In genomic region chr12:43758247-43758727, GRCh38 we compare ENCODE assay signal across 8 cellular contexts. TPM values are rescaled to one million over a fixed set of nuclear protein-coding genes. Genes with fewer than 3 reads are reported as not detected.
DNase-seq lines count a peak whose midpoint lies in the region; ATAC-seq and TF ChIP-seq lines count a peak whose summit lies in the region.

No MANE protein-coding gene starts in this region.

- peak overlapping the region; percentile 99 for H3K27ac Mint-ChIP-seq in activated CD4-positive, alpha-beta T cell treated with anti-CD3 and anti-CD28 coated beads for 36 hours
- peak overlapping the region; percentile 99 for H3K27ac Mint-ChIP-seq in effector memory CD8-positive, alpha-beta T cell

- POLR2A ChIA-PET in activated CD4-positive, alpha-beta T cell treated with anti-CD3 and anti-CD28 coated beads for 36 hours (lab: Charles Lee) = interaction anchor here (1.6 kb wide), 1 partner anchor 48 kb away, joined by 7 read pairs; the partner anchor contains the start of gene TWF1

- peaks cover 68% of the 10 kb centered on the region for H3K4me1 Mint-ChIP-seq in activated CD4-positive, alpha-beta T cell treated with anti-CD3 and anti-CD28 coated beads for 36 hours
- H3K4me1 Mint-ChIP-seq in effector memory CD8-positive, alpha-beta T cell (ENCODE audit: low read depth in 2 of 2) = peaks cover 38 to 60% of the 10 kb centered on the region in 2 donors

- DNase-seq in activated CD4-positive, alpha-beta T cell treated with anti-CD3 and anti-CD28 coated beads for 36 hours = peak; percentile 43
- DNase-seq in activated CD4-positive, alpha-beta T cell treated with anti-CD3 and anti-CD28 coated beads, Interleukin-2, amount 50 U/mL, for 1 hour = no peak
- DNase-seq in RWPE2 (ENCODE audit: low spot score) = no peak
- no peak for DNase-seq in effector memory CD8-positive, alpha-beta T cell
- no peak for DNase-seq in thoracic aorta (ENCODE audit: low spot score)

- H3K4me1 ChIP-seq in RWPE2 (ENCODE audit: insufficient read depth, poor library complexity, severe bottlenecking) = peaks cover 22% of the 10 kb centered on the region
- no peaks in the 10 kb centered on the region for H3K4me1 ChIP-seq in mesodermal cell (ENCODE audit: control insufficient read depth, insufficient read depth, low read length, poor library complexity, severe bottlenecking)
- peaks cover 28 to 38% of the 10 kb centered on the region in 2 donors for H3K4me1 ChIP-seq in thoracic aorta (ENCODE audit: control insufficient read depth in 1 of 2, low read depth in 2 of 2)

- intact Hi-C loops in activated CD4-positive, alpha-beta T cell treated with anti-CD3 and anti-CD28 coated beads for 36 hours (cut with DNase I, micrococcal nuclease) = loop anchor here (1.0 to 10.0 kb wide), 5 partner anchors 28 to 1519 kb away; partner anchors contain the start of genes TWF1 (in 2 of the 2) and YAF2 (in 1 of the 2)

- H3K27me3 ChIP-seq in RWPE2 (ENCODE audit: insufficient read depth, poor library complexity, severe bottlenecking) = no peaks in the 10 kb centered on the region
- no peaks in the 10 kb centered on the region for H3K27me3 ChIP-seq in thoracic aorta (replicated peaks; ENCODE audit: insufficient read depth)

- H3K4me3 ChIP-seq in RWPE2 (ENCODE audit: severe bottlenecking) (peak overlapping the region; percentile 49), mesodermal cell (ENCODE audit: extremely low read depth, insufficient read depth, low read length, poor library complexity, severe bottlenecking) (peak overlapping the region; percentile 71), thoracic aorta (peak overlapping the region; percentile 89)

- CTCF ChIA-PET in activated CD4-positive, alpha-beta T cell treated with anti-CD3 and anti-CD28 coated beads for 36 hours (lab: Charles Lee) = interaction anchor here (0.6 to 1.2 kb wide), 3 partner anchors 10 to 125 kb away, joined by 3 to 4 read pairs (median 4); no protein-coding TSS in a partner anchor

- H3K4me3 Mint-ChIP-seq in activated CD4-positive, alpha-beta T cell treated with anti-CD3 and anti-CD28 coated beads for 36 hours = peak overlapping the region; percentile 95
- peak overlapping the region; percentile 97 to 98 for H3K4me3 Mint-ChIP-seq in effector memory CD8-positive, alpha-beta T cell

- no peaks in the 10 kb centered on the region for H3K9me3 Mint-ChIP-seq in activated CD4-positive, alpha-beta T cell treated with anti-CD3 and anti-CD28 coated beads for 36 hours (ENCODE audit: low read depth)
- no peaks in the 10 kb centered on the region for H3K9me3 Mint-ChIP-seq in effector memory CD8-positive, alpha-beta T cell

- ATAC-seq in activated CD4-positive, alpha-beta T cell treated with anti-CD3 and anti-CD28 coated beads for 36 hours = peak; percentile 12
- ATAC-seq in HG03066 (IDR thresholded peaks at IDR 0.05; ENCODE audit: low read depth, unreplicated experiment) (peak; percentile 4), RWPE2 (ENCODE audit: low read depth) (peak; percentile 41), thoracic aorta (ENCODE audit: insufficient number of reproducible peaks, low FRiP score, low read depth) (no peak), GM18858 (IDR thresholded peaks at IDR 0.05; ENCODE audit: unreplicated experiment) (no peak)
- ATAC-seq in effector memory CD8-positive, alpha-beta T cell (replicated peaks) = peak; percentile 2

- H3K27me3 Mint-ChIP-seq in activated CD4-positive, alpha-beta T cell treated with anti-CD3 and anti-CD28 coated beads for 36 hours = no peaks in the 10 kb centered on the region
- no peaks in the 10 kb centered on the region for H3K27me3 Mint-ChIP-seq in effector memory CD8-positive, alpha-beta T cell

- H3K36me3 ChIP-seq in RWPE2 (ENCODE audit: low read depth) = peaks cover 18% of the 10 kb centered on the region
- no peaks in the 10 kb centered on the region for H3K36me3 ChIP-seq in mesodermal cell (ENCODE audit: control insufficient read depth, insufficient read depth, low read length)
- H3K36me3 ChIP-seq in thoracic aorta = peaks cover 5% of the 10 kb centered on the region

- H3K9me3 ChIP-seq in RWPE2 (ENCODE audit: severe bottlenecking) (no peaks in the 10 kb centered on the region), mesodermal cell (ENCODE audit: control insufficient read depth, low read length) (no peaks in the 10 kb centered on the region), thoracic aorta (no peaks in the 10 kb centered on the region)

- H3K27ac ChIP-seq in RWPE2 (ENCODE audit: poor library complexity, severe bottlenecking) (peak overlapping the region; percentile 69), mesodermal cell (ENCODE audit: low read depth, low read length, severe bottlenecking) (no peak overlapping the region), thoracic aorta (peak overlapping the region in 1 of 2 donors; percentile 83)

- H3K36me3 Mint-ChIP-seq in activated CD4-positive, alpha-beta T cell treated with anti-CD3 and anti-CD28 coated beads for 36 hours (ENCODE audit: low read depth) = peaks cover 55% of the 10 kb centered on the region
- H3K36me3 Mint-ChIP-seq in effector memory CD8-positive, alpha-beta T cell (ENCODE audit: insufficient read depth) = peaks cover 34% of the 10 kb centered on the region

- TF ChIP-seq CTCF in RWPE2 (IDR thresholded peaks at IDR 0.05; ENCODE audit: poor library complexity, severe bottlenecking) (no peak), thoracic aorta (IDR thresholded peaks at IDR 0.05) (no peak)

- 16 to 21% methylated on average over 11 of the region's 18 CpGs for WGBS in mesodermal cell (ENCODE audit: insufficient coverage in 2 of 2), 2 experiments

RNA-seq across cellular contexts. Expression of gene PUS7L, which starts 0.3 kb away (rescaled TPM):
- total RNA-seq in activated CD4-positive, alpha-beta T cell treated with anti-CD3 and anti-CD28 coated beads for 36 hours = 10 to 100 TPM; 13.2 to 20.2 TPM
- 6.5 TPM for polyA plus RNA-seq in mesodermal cell (2013, experiment 1 of 2)
- 8.0 TPM for polyA plus RNA-seq in mesodermal cell (2013, experiment 2 of 2)
- 1 to 10 TPM; 7.6 to 8.9 TPM for total RNA-seq in thoracic aorta

RNA-seq across cellular contexts. Expression of gene IRAK4, which starts 0.5 kb away (rescaled TPM):
- total RNA-seq in activated CD4-positive, alpha-beta T cell treated with anti-CD3 and anti-CD28 coated beads for 36 hours = 10 to 100 TPM; 26.8 to 31.1 TPM
- polyA plus RNA-seq in mesodermal cell (2013, experiment 1 of 2) = 10.2 TPM
- 12.1 TPM for polyA plus RNA-seq in mesodermal cell (2013, experiment 2 of 2)
- total RNA-seq in thoracic aorta = 10 to 100 TPM; 38.4 to 68.8 TPM

RNA-seq across cellular contexts. Expression of gene TWF1, which starts 47.8 kb away (rescaled TPM):
- 10 to 100 TPM; 15.5 to 17.4 TPM for total RNA-seq in activated CD4-positive, alpha-beta T cell treated with anti-CD3 and anti-CD28 coated beads for 36 hours
- polyA plus RNA-seq in mesodermal cell (2013, experiment 1 of 2) = 62.7 TPM
- 75.6 TPM for polyA plus RNA-seq in mesodermal cell (2013, experiment 2 of 2)
- total RNA-seq in thoracic aorta = 100 to 1,000 TPM in 1 of 2 donors, 10 to 100 TPM in 1; 70.8 to 108 TPM

Comparison
In these comparisons a context has a peak if more than half of its experiments do, and no peak if none do; other contexts are left out.
1. ATAC-seq: peak in activated CD4-positive, alpha-beta T cell treated with anti-CD3 and anti-CD28 coated beads for 36 hours (single experiment), HG03066 (single experiment), RWPE2 (single experiment) and effector memory CD8-positive, alpha-beta T cell (single experiment); none in thoracic aorta (single experiment) and GM18858 (single experiment).
2. Peak in every context shown above with its lines, with median percentiles within 50 percentile points of each other: H3K4me3 ChIP-seq.